12 cellular contexts compared by ENCODE assay signal in genomic region chr10:6270951-6271350, GRCh38.
A peak's percentile ranks its signal among the peaks of the same experiment; 100 is the strongest.
DNase-seq lines count a peak whose midpoint lies in the region; ATAC-seq and TF ChIP-seq lines count a peak whose summit lies in the region.
"Had no signal": no experiment of that assay in that cellular context is flagged by ENCODE, and none has a peak within 500 bp of the region (broad histone marks: within the 10 kb centered on the region; RNA-seq: fewer than 3 reads in every experiment).

No MANE protein-coding gene starts in this region.

- no peaks in the 10 kb centered on the region for H3K27me3 Mint-ChIP-seq in activated naive CD4-positive, alpha-beta T cell treated with anti-CD3 and anti-CD28 coated beads, Interleukin-2, amount 10 ng/mL, durations not matched to agents 7 days and 5 days
- H3K27me3 Mint-ChIP-seq in activated naive CD8-positive, alpha-beta T cell treated with anti-CD3 and anti-CD28 coated beads, Interleukin-2, amount 50 U/mL, for 24 hours, result no peaks in the 10 kb centered on the region
- H3K27me3 Mint-ChIP-seq in memory B cell (no peaks in the 10 kb centered on the region), MCF 10A (ENCODE audit: insufficient read depth, unreplicated experiment) (no peaks in the 10 kb centered on the region)

- peaks cover 16% of the 10 kb centered on the region for H3K36me3 Mint-ChIP-seq in activated naive CD4-positive, alpha-beta T cell treated with anti-CD3 and anti-CD28 coated beads, Interleukin-2, amount 10 ng/mL, durations not matched to agents 7 days and 5 days
- peaks cover 6% of the 10 kb centered on the region for H3K36me3 Mint-ChIP-seq in activated naive CD8-positive, alpha-beta T cell treated with anti-CD3 and anti-CD28 coated beads, Interleukin-2, amount 50 U/mL, for 24 hours (ENCODE audit: low read depth)
- no peaks in the 10 kb centered on the region for H3K36me3 Mint-ChIP-seq in memory B cell
- peaks cover 8% of the 10 kb centered on the region for H3K36me3 Mint-ChIP-seq in MCF 10A (ENCODE audit: insufficient read depth, unreplicated experiment)

- H3K27ac Mint-ChIP-seq in activated naive CD4-positive, alpha-beta T cell treated with anti-CD3 and anti-CD28 coated beads, Interleukin-2, amount 10 ng/mL, durations not matched to agents 7 days and 5 days, result peak overlapping the region; percentile 93
- H3K27ac Mint-ChIP-seq in activated naive CD8-positive, alpha-beta T cell treated with anti-CD3 and anti-CD28 coated beads, Interleukin-2, amount 50 U/mL, for 24 hours, result peak overlapping the region; percentile 93
- H3K27ac Mint-ChIP-seq in memory B cell (peak overlapping the region; percentile 23), MCF 10A (ENCODE audit: low read depth, unreplicated experiment) (no peak overlapping the region)

- H3K9me3 Mint-ChIP-seq in activated naive CD4-positive, alpha-beta T cell treated with anti-CD3 and anti-CD28 coated beads, Interleukin-2, amount 10 ng/mL, durations not matched to agents 7 days and 5 days, result no peaks in the 10 kb centered on the region
- H3K9me3 Mint-ChIP-seq in activated naive CD8-positive, alpha-beta T cell treated with anti-CD3 and anti-CD28 coated beads, Interleukin-2, amount 50 U/mL, for 24 hours, result no peaks in the 10 kb centered on the region
- no peaks in the 10 kb centered on the region for H3K9me3 Mint-ChIP-seq in memory B cell
- H3K9me3 Mint-ChIP-seq in MCF 10A (ENCODE audit: unreplicated experiment), result no peaks in the 10 kb centered on the region
- H3K9me3 Mint-ChIP-seq: neural crest cell had no signal

- TF ChIP-seq CTCF in MCF 10A (IDR thresholded peaks at IDR 0.05; ENCODE audit: unreplicated experiment), result no peak

- H3K4me1 Mint-ChIP-seq in activated naive CD4-positive, alpha-beta T cell treated with anti-CD3 and anti-CD28 coated beads, Interleukin-2, amount 10 ng/mL, durations not matched to agents 7 days and 5 days, result peaks cover 67% of the 10 kb centered on the region
- H3K4me1 Mint-ChIP-seq in activated naive CD8-positive, alpha-beta T cell treated with anti-CD3 and anti-CD28 coated beads, Interleukin-2, amount 50 U/mL, for 24 hours, result peaks cover 73% of the 10 kb centered on the region
- peaks cover 20% of the 10 kb centered on the region for H3K4me1 Mint-ChIP-seq in memory B cell
- no peaks in the 10 kb centered on the region for H3K4me1 Mint-ChIP-seq in MCF 10A (ENCODE audit: insufficient read depth, unreplicated experiment)

- CTCF ChIA-PET in activated naive CD4-positive, alpha-beta T cell treated with anti-CD3 and anti-CD28 coated beads, Interleukin-2, amount 10 ng/mL, durations not matched to agents 7 days and 5 days (lab: Charles Lee), result interaction anchor here (0.9 to 1.4 kb wide), 4 partner anchors 25 to 131 kb away, joined by 3 to 6 read pairs (median 4); no protein-coding TSS in a partner anchor
- CTCF ChIA-PET in MCF 10A (lab: Yijun Ruan, JAX), result interaction anchor here (0.6 kb wide), 1 partner anchor 985 kb away, joined by 3 read pairs; no protein-coding TSS in a partner anchor

- no TSS peak for BruUV-seq in MCF 10A (replicated peaks; lab: Mats Ljungman, UMichigan)

- POLR2A ChIA-PET in MCF 10A (lab: Yijun Ruan, JAX), result no interaction called here

- intact Hi-C loops in MCF 10A (cut with micrococcal nuclease), result no loop called here

- ATAC-seq in activated naive CD8-positive, alpha-beta T cell treated with anti-CD3 and anti-CD28 coated beads, Interleukin-2, amount 50 U/mL, for 24 hours, result no peak
- ATAC-seq in memory B cell (ENCODE audit: low read depth), result no peak
- ATAC-seq in GM18502 (IDR thresholded peaks at IDR 0.05; ENCODE audit: poor library complexity, unreplicated experiment), result no peak

- DNase-seq in activated naive CD4-positive, alpha-beta T cell treated with anti-CD3 and anti-CD28 coated beads, Interleukin-2, amount 10 ng/mL, durations not matched to agents 7 days and 5 days, result no peak
- no peak for DNase-seq in activated naive CD4-positive, alpha-beta T cell (lab: John Stamatoyannopoulos, UW)
- no peak for DNase-seq in activated naive CD8-positive, alpha-beta T cell treated with anti-CD3 and anti-CD28 coated beads, Interleukin-2, amount 50 U/mL, for 24 hours
- DNase-seq in memory B cell (ENCODE audit: low spot score in 2 of 2) (no peak), superior temporal gyrus (ENCODE audit: extremely low spot score) (peak; percentile 54), MCF 10A (ENCODE audit: unreplicated experiment) (no peak), iPS-NIHi11 (ENCODE audit: low spot score) (no peak)
- DNase-seq: DMS79, NCI-H187, NCI-H526 had no signal

- H3K4me3 Mint-ChIP-seq in activated naive CD4-positive, alpha-beta T cell treated with anti-CD3 and anti-CD28 coated beads, Interleukin-2, amount 10 ng/mL, durations not matched to agents 7 days and 5 days, result no peak overlapping the region
- peak overlapping the region; percentile 37 for H3K4me3 Mint-ChIP-seq in activated naive CD8-positive, alpha-beta T cell treated with anti-CD3 and anti-CD28 coated beads, Interleukin-2, amount 50 U/mL, for 24 hours
- no peak overlapping the region for H3K4me3 Mint-ChIP-seq in memory B cell
- no peak overlapping the region for H3K4me3 Mint-ChIP-seq in MCF 10A (ENCODE audit: unreplicated experiment)
- H3K4me3 Mint-ChIP-seq: neural crest cell had no signal
